ENCODE assay signal across 9 cellular contexts in genomic region chr2:176106636-176107539, GRCh38. TPM values are rescaled to one million over a fixed set of nuclear protein-coding genes. Genes with fewer than 3 reads are reported as not detected.
DNase-seq lines count a peak whose midpoint lies in the region; ATAC-seq, FAIRE-seq and TF ChIP-seq lines count a peak whose summit lies in the region.
"Had no signal": no experiment of that assay in that cellular context is flagged by ENCODE, and none has a peak within 500 bp of the region (broad histone marks: within the 10 kb centered on the region; RNA-seq: fewer than 3 reads in every experiment).

TSS of gene HOXD11 (plus strand) at chr2:176107280. CDS start at chr2:176107356, 76 bp downstream.

- DNase-seq in H54 (ENCODE audit: insufficient read length, low spot score) (peak; percentile 90), NCI-H2081 treated with DMSO at 0.1 percent for 48 hours (lab: John Stamatoyannopoulos, UW) (peak; percentile 72), GM12878 (ENCODE audit: low read depth, low spot score) (no peak), globus pallidus (ENCODE audit: low spot score) (no peak)

- POLR2A ChIA-PET in GM12878 (lab: Charles Lee), result no interaction called here

- peak within 1 kb of the TSS; percentile 17; the same call in 1 of the 2 replicates for H3K4me2 ChIP-seq in GM12878 (ENCODE audit: control insufficient read depth, insufficient read depth)

- RAD21 ChIA-PET in GM12878 (lab: Charles Lee; ENCODE audit: unreplicated experiment), result no interaction called here

- H3K9ac ChIP-seq in GM12878 (ENCODE audit: control insufficient read depth, insufficient read depth, low read length) (no peak within 1 kb of the TSS), muscle layer of colon (ENCODE audit: low read length) (peak within 1 kb of the TSS; percentile 54)

- H3K36me3 ChIP-seq in GM12878 (ENCODE audit: control insufficient read depth in 2 of 2, insufficient read depth in 2 of 2, low read length in 1 of 2) (no peaks in the 10 kb centered on the region), muscle layer of colon (ENCODE audit: insufficient read depth, low read length) (no peaks in the 10 kb centered on the region)

- H4K20me1 ChIP-seq in GM12878 (ENCODE audit: control insufficient read depth, insufficient read depth), result no peaks in the 10 kb centered on the region

- TF ChIP-seq RAD21 in GM12878 (IDR thresholded peaks at IDR 0.05; ENCODE audit: insufficient read depth, low read depth, low read length), result no peak

- no peaks in the 10 kb centered on the region for H3K4me1 ChIP-seq in GM12878 (ENCODE audit: control insufficient read depth, insufficient read depth, low read length)
- peaks cover 23% of the 10 kb centered on the region for H3K4me1 ChIP-seq in muscle layer of colon (ENCODE audit: insufficient read depth, low read length)

- ATAC-seq in GM12878 (no peak), HG03442 (IDR thresholded peaks at IDR 0.05; ENCODE audit: unreplicated experiment) (no peak), HG02763 (IDR thresholded peaks at IDR 0.05; ENCODE audit: unreplicated experiment) (no peak), GM19035 (IDR thresholded peaks at IDR 0.05; ENCODE audit: unreplicated experiment) (no peak)

- 65% methylated on average over 40 of the region's 82 CpGs for WGBS in GM12878 (ENCODE audit: insufficient coverage, insufficient replicate concordance, low lambda C conversion rate, missing lambda C conversion rate)

- H3K4me3 ChIP-seq in GM12878 (no peak within 1 kb of the TSS), muscle layer of colon (ENCODE audit: low read depth in 1 of 2, low read length in 2 of 2) (peak within 1 kb of the TSS; percentile 50 to 65)

- TF ChIP-seq POLR2A in H54 (IDR thresholded peaks at IDR 0.05; ENCODE audit: low read depth, low read length), result no peak
- TF ChIP-seq POLR2A in GM12878 (IDR thresholded peaks at IDR 0.05; ENCODE audit: low read depth, low read length), result no peak

- peaks cover 12 to 40% of the 10 kb centered on the region in 2 experiments for H3K27me3 ChIP-seq in GM12878 (replicated peaks in 1 of 2; ENCODE audit: control insufficient read depth in 2 of 2, insufficient read depth in 2 of 2, low read length in 1 of 2)
- peaks cover 36 to 86% of the 10 kb centered on the region in 2 donors for H3K27me3 ChIP-seq in muscle layer of colon (ENCODE audit: control insufficient read depth in 1 of 2, insufficient read depth in 2 of 2, low read length in 2 of 2)

- no peaks in the 10 kb centered on the region for H3K79me2 ChIP-seq in GM12878 (ENCODE audit: control insufficient read depth, insufficient read depth, low read length)

- in situ Hi-C loops in GM12878 (cut with MboI), result no loop called here

- TF ChIP-seq EP300 in GM12878 (IDR thresholded peaks at IDR 0.05; ENCODE audit: borderline replicate concordance in 1 of 2, control insufficient read depth in 1 of 2, low read depth in 2 of 2, low read length in 2 of 2), result no peak

- SMC1A ChIA-PET in GM12878 (lab: Charles Lee; ENCODE audit: uncharacterized antibody, unreplicated experiment), result no interaction called here

- no TSS peak for BruUV-seq in GM12878 (replicated peaks; lab: Mats Ljungman, UMichigan)

- no peak within 1 kb of the TSS for H2AFZ ChIP-seq in GM12878 (ENCODE audit: control insufficient read depth, low read depth, low read length)

- FAIRE-seq in H54 (lab: Jason Lieb, UNC) (peak; percentile 30), GM12878 (lab: Jason Lieb, UNC) (no peak)

- CTCF ChIA-PET in GM12878 (lab: Yijun Ruan, JAX), result no interaction called here

- H3K9me3 ChIP-seq in GM12878 (replicated peaks; ENCODE audit: control insufficient read depth, insufficient read depth, low read length), result peaks cover 3% of the 10 kb centered on the region; the same call in 1 of the 3 replicates
- H3K9me3 ChIP-seq in muscle layer of colon (ENCODE audit: low read length), result no peaks in the 10 kb centered on the region

- TF ChIP-seq CTCF in GM12878 (IDR thresholded peaks at IDR 0.05 in 2 of 3, conservative IDR thresholded peaks at IDR 0.05 in 1 of 3; ENCODE audit: control insufficient read depth in 2 of 3, extremely low read depth in 1 of 3, insufficient read depth in 1 of 3, low read depth in 3 of 3, low read length in 3 of 3), result no peak

- intact Hi-C loops in GM12878 (cut with micrococcal nuclease; ENCODE audit: unreplicated experiment), result no loop called here

- H3K27ac ChIP-seq in GM12878 (ENCODE audit: control insufficient read depth, insufficient read depth) (no peak within 1 kb of the TSS), muscle layer of colon (ENCODE audit: low read depth, low read length) (peak within 1 kb of the TSS; percentile 74)

TF ChIP-seq in GM12878, 131 proteins besides CTCF, POLR2A, EP300 and RAD21 (continues in another document):
- TF ChIP-seq PAX5 (IDR thresholded peaks at IDR 0.05; ENCODE audit: borderline replicate concordance, low read depth, low read length) (no peak), YBX1 (IDR thresholded peaks at IDR 0.05) (no peak), FOXM1 (IDR thresholded peaks at IDR 0.05; ENCODE audit: low read depth, low read length) (no peak), HDGF (IDR thresholded peaks at IDR 0.05) (no peak), ZBTB11 (CRISPR knock-in tag; IDR thresholded peaks at IDR 0.05) (no peak), CEBPZ (IDR thresholded peaks at IDR 0.05; ENCODE audit: low read depth, low read length) (no peak), SMAD5 (IDR thresholded peaks at IDR 0.05; ENCODE audit: low read depth) (no peak)

RNA-seq across cellular contexts. Expression of gene HOXD11, which starts in this region (rescaled TPM):
- not detected in 2 replicates for total RNA-seq in GM12878 (2013; cell fraction: nucleolus; rRNA removed)
- total RNA-seq in GM12878 (2014; rRNA removed) (not detected in 2 replicates), GM12878 (2014; rRNA removed; fragmentation: Illumina TruSeq; extraction: Trizol) (not detected in 2 replicates), GM12878 (2021) (not detected in 2 replicates)
- not detected for polyA plus RNA-seq in GM12878 (2011; ENCODE audit: low read depth)
- polyA plus RNA-seq in GM12878 (2011; rRNA removed) (not detected in 2 replicates), GM12878 (2014; fragmentation: Illumina TruSeq; extraction: Trizol) (not detected in 2 replicates), GM12878 (2014; fragmentation: Nextera tagmentation; extraction: Ambion mirVana) (not detected), GM12878 (2014; rRNA removed) (not detected in 2 replicates), GM12878 (2016; fragmentation: Nextera tagmentation; extraction: Ambion mirVana) (not detected)
- not detected in 2 replicates for polyA plus RNA-seq in GM12878 (2011; cell fraction: cytosol; rRNA removed)
- polyA plus RNA-seq in GM12878 (2011; cell fraction: nucleus; rRNA removed), result not detected in 2 replicates
- polyA plus RNA-seq in GM12878 (2012), result not detected in 2 replicates
- polyA minus RNA-seq in GM12878 (2011; rRNA and poly(A)+ RNA removed), result not detected in 2 replicates
- 0.94 TPM in 1 of 2 replicates, not detected in the other for polyA minus RNA-seq in GM12878 (2011; cell fraction: cytosol; rRNA and poly(A)+ RNA removed)
- not detected in 2 replicates for polyA minus RNA-seq in GM12878 (2011; cell fraction: nucleus; rRNA and poly(A)+ RNA removed)
- total RNA-seq: mononuclear cell had no signal

Comparison
In these comparisons a context has a peak if more than half of its experiments do, and no peak if none do; other contexts are left out.
1. DNase-seq: peak in H54 (single experiment) and NCI-H2081 treated with DMSO at 0.1 percent for 48 hours (single experiment); none in GM12878 (single experiment) and globus pallidus (single experiment).